ENCODE assay signal across 21 cellular contexts in genomic region chr10:61172182-61172926, GRCh38.
"Had no signal": no experiment of that assay in that cellular context is flagged by ENCODE, and none has a peak within 500 bp of the region (broad histone marks: within the 10 kb centered on the region; RNA-seq: fewer than 3 reads in every experiment).

No MANE protein-coding gene starts in this region.

- H3K27ac ChIP-seq: foreskin keratinocyte, hepatocyte, spleen, testis, tibial nerve, upper lobe of right lung, vagina had no signal

- ATAC-seq: foreskin keratinocyte; sciatic nerve; stimulated activated naive B cell treated with anti-CD40 and anti-IgM and Interleukin-4, amounts not matched to agents 10 μg/mL and 1 μg/mL and 100 μg/mL, for 72 hours; stimulated activated naive CD8-positive, alpha-beta T cell treated with anti-CD3 and anti-CD28 coated beads, Interleukin-15, amount 100 ng/mL, for 72 hours; upper lobe of right lung had no signal

- H3K27me3 Mint-ChIP-seq: stimulated activated naive CD8-positive, alpha-beta T cell treated with anti-CD3 and anti-CD28 coated beads, Interleukin-15, amount 100 ng/mL, for 72 hours had no signal

- H3K27me3 ChIP-seq: foreskin keratinocyte, hepatocyte, spleen, testis, tibial nerve, upper lobe of right lung, vagina had no signal

- DNase-seq: effector CD4-positive, alpha-beta T cell; endodermal cell; erythroblast; foreskin keratinocyte; mesendoderm; naive B cell; nephron progenitor cell; posterior cingulate gyrus; spleen; stimulated activated CD4-positive, alpha-beta T cell treated with anti-CD3 and anti-CD28 coated beads, Interleukin-15, amount 100 ng/mL, for 24 hours; stimulated activated CD4-positive, alpha-beta T cell treated with anti-CD3 and anti-CD28 coated beads, Interleukin-1b, Interleukin-23, amount 100 ng/mL, for 48 hours; stimulated activated CD4-positive, alpha-beta T cell treated with anti-CD3 and anti-CD28 coated beads, Interleukin-4, amount 100 ng/mL, for 4 hours; stimulated activated naive B cell treated with anti-CD40 and anti-IgM and Interleukin-4, amounts not matched to agents 10 μg/mL and 1 μg/mL and 100 μg/mL, for 72 hours; stimulated activated naive CD8-positive, alpha-beta T cell treated with anti-CD3 and anti-CD28 coated beads, Interleukin-15, amount 100 ng/mL, for 72 hours; testis; upper lobe of right lung had no signal

- H3K36me3 ChIP-seq: spleen, tibial nerve, upper lobe of right lung, vagina had no signal

- H3K4me1 Mint-ChIP-seq: naive B cell; stimulated activated naive B cell treated with anti-CD40 and anti-IgM and Interleukin-4, amounts not matched to agents 10 μg/mL and 1 μg/mL and 100 μg/mL, for 72 hours; stimulated activated naive CD8-positive, alpha-beta T cell treated with anti-CD3 and anti-CD28 coated beads, Interleukin-15, amount 100 ng/mL, for 72 hours had no signal

- H3K27ac Mint-ChIP-seq: endodermal cell; naive B cell; nephron progenitor cell; stimulated activated naive B cell treated with anti-CD40 and anti-IgM and Interleukin-4, amounts not matched to agents 10 μg/mL and 1 μg/mL and 100 μg/mL, for 72 hours; stimulated activated naive CD8-positive, alpha-beta T cell treated with anti-CD3 and anti-CD28 coated beads, Interleukin-15, amount 100 ng/mL, for 72 hours had no signal

- FAIRE-seq: endothelial cell of umbilical vein had no signal

- H3K4me2 ChIP-seq: hepatocyte had no signal

- H3K79me2 ChIP-seq: hepatocyte had no signal

- H3K9me3 ChIP-seq: testis, upper lobe of right lung, vagina had no signal

- H3K4me1 ChIP-seq: foreskin keratinocyte, spleen, testis, upper lobe of right lung had no signal

- H2AFZ ChIP-seq: hepatocyte had no signal

- H3K4me3 Mint-ChIP-seq: endodermal cell; naive B cell; nephron progenitor cell; stimulated activated naive B cell treated with anti-CD40 and anti-IgM and Interleukin-4, amounts not matched to agents 10 μg/mL and 1 μg/mL and 100 μg/mL, for 72 hours; stimulated activated naive CD8-positive, alpha-beta T cell treated with anti-CD3 and anti-CD28 coated beads, Interleukin-15, amount 100 ng/mL, for 72 hours had no signal

- H3K4me3 ChIP-seq: hepatocyte, spleen, testis, tibial nerve, upper lobe of right lung, vagina had no signal

- H3K36me3 Mint-ChIP-seq: stimulated activated naive B cell treated with anti-CD40 and anti-IgM and Interleukin-4, amounts not matched to agents 10 μg/mL and 1 μg/mL and 100 μg/mL, for 72 hours had no signal
